Comparison of ENCODE assay signal across 10 cellular contexts in genomic region chr19:35007427-35007826, GRCh38. TPM values are rescaled to one million over a fixed set of nuclear protein-coding genes. Genes with fewer than 3 reads are reported as not detected.
DNase-seq lines count a peak whose midpoint lies in the region; ATAC-seq, FAIRE-seq and TF ChIP-seq lines count a peak whose summit lies in the region.
"Not testable (repeated sequence)": the region's sequence is repeated elsewhere in the genome, so short reads cannot be mapped to it uniquely, and the experiment has no call there.
"Had no signal": no experiment of that assay in that cellular context is flagged by ENCODE, and none has a peak within 500 bp of the region (broad histone marks: within the 10 kb centered on the region; RNA-seq: fewer than 3 reads in every experiment).

No MANE protein-coding gene starts in this region.

- not testable (repeated sequence) for H4K20me1 ChIP-seq in PC-9 (ENCODE audit: insufficient read depth)
- peaks cover 46% of the 10 kb centered on the region for H4K20me1 ChIP-seq in HepG2 (ENCODE audit: insufficient read depth, low read length)

- not testable (repeated sequence) for H3K9ac ChIP-seq in HepG2 (ENCODE audit: insufficient read depth, low read depth, low read length)

- peaks cover 39% of the 10 kb centered on the region for H3F3A ChIP-seq in PC-9 (ENCODE audit: insufficient read depth, low read depth)

- peaks cover 75% of the 10 kb centered on the region for H3K36me3 Mint-ChIP-seq in CD4-positive, alpha-beta T cell (ENCODE audit: low read depth)
- peaks cover 14 to 27% of the 10 kb centered on the region in 2 donors for H3K36me3 Mint-ChIP-seq in activated T-cell treated with anti-CD3 and anti-CD28 coated beads, Interleukin-2, amount 50 U/mL, for 72 hours (ENCODE audit: insufficient read depth in 2 of 2)
- H3K36me3 Mint-ChIP-seq in central memory CD8-positive, alpha-beta T cell (ENCODE audit: insufficient read depth): peaks cover 31% of the 10 kb centered on the region

- not testable (repeated sequence) for H3K27me3 Mint-ChIP-seq in CD4-positive, alpha-beta T cell; activated T-cell treated with anti-CD3 and anti-CD28 coated beads, Interleukin-2, amount 50 U/mL, for 72 hours (ENCODE audit: low read depth); central memory CD8-positive, alpha-beta T cell

- not testable (repeated sequence) for H3K9me2 ChIP-seq in PC-9 (ENCODE audit: insufficient read depth)

- CTCF ChIA-PET in CD4-positive, alpha-beta T cell (lab: Charles Lee): interaction anchor here (0.8 to 1.5 kb wide), 2 partner anchors 34 to 37 kb away, joined by 3 read pairs; no protein-coding TSS in a partner anchor
- CTCF ChIA-PET in PC-9 (lab: Charles Lee); HepG2 (lab: Yijun Ruan, JAX; ENCODE audit: low intra/inter-chr PET ratio, low total read pairs): not testable (repeated sequence)

- H3K9me3 ChIP-seq in CD4-positive, alpha-beta T cell (ENCODE audit: control insufficient read depth, low read length); PC-9 (ENCODE audit: insufficient read depth, low read depth); HepG2 (ENCODE audit: low read length); neutrophil; stomach: not testable (repeated sequence)

- H3K27ac Mint-ChIP-seq in CD4-positive, alpha-beta T cell: peak overlapping the region; percentile 75
- peak overlapping the region; percentile 82 for H3K27ac Mint-ChIP-seq in activated T-cell treated with anti-CD3 and anti-CD28 coated beads, Interleukin-2, amount 50 U/mL, for 72 hours
- peak overlapping the region; percentile 82 for H3K27ac Mint-ChIP-seq in central memory CD8-positive, alpha-beta T cell (ENCODE audit: low read depth)

- FAIRE-seq in HepG2 (lab: Jason Lieb, UNC): not testable (repeated sequence)

- POLR2A ChIA-PET in CD4-positive, alpha-beta T cell (lab: Charles Lee): interaction anchor here (0.8 to 11.9 kb wide), 4 partner anchors 8 to 35 kb away, joined by 3 to 205 read pairs (median 4); partner anchors contain the start of gene GRAMD1A
- POLR2A ChIA-PET in PC-9 (lab: Charles Lee; ENCODE audit: unreplicated experiment): not testable (repeated sequence)
- POLR2A ChIA-PET in HepG2 (lab: Yijun Ruan, JAX): interaction anchor here (1.1 to 4.3 kb wide), 3 partner anchors 9 to 33 kb away, joined by 3 to 75 read pairs (median 10); no protein-coding TSS in a partner anchor

- not testable (repeated sequence) for H3K27me3 ChIP-seq in CD4-positive, alpha-beta T cell (ENCODE audit: control insufficient read depth, insufficient read depth, low read length); PC-9 (ENCODE audit: insufficient read depth, low read depth); HepG2 (ENCODE audit: control insufficient read depth in 1 of 2, insufficient read depth in 2 of 2, low read length in 2 of 2); neutrophil; stomach

- intact Hi-C loops in CD4-positive, alpha-beta T cell (cut with DNase I, micrococcal nuclease): loop anchor here in 1 of 2 experiments (10.0 kb wide), 1 partner anchor 333 kb away; the partner anchor contains the start of genes SCGB2B2 and ZNF302
- intact Hi-C loops in PC-9 (cut with micrococcal nuclease; ENCODE audit: unreplicated experiment); HepG2 (cut with micrococcal nuclease; ENCODE audit: unreplicated experiment); stomach (cut with DNase I; ENCODE audit: low total_unique reads): not testable (repeated sequence)

- not testable (repeated sequence) for ATAC-seq in CD4-positive, alpha-beta T cell (ENCODE audit: poor library complexity); activated T-cell treated with anti-CD3 and anti-CD28 coated beads, Interleukin-2, amount 50 U/mL, for 72 hours (replicated peaks in 1 of 2); central memory CD8-positive, alpha-beta T cell (replicated peaks; ENCODE audit: extremely low read depth, poor library complexity, severe bottlenecking); HepG2

- H3K4me1 ChIP-seq in PC-9 (replicated peaks; ENCODE audit: insufficient read depth) (peaks cover 44% of the 10 kb centered on the region), HepG2 (ENCODE audit: insufficient read depth, low read length) (peaks cover 56% of the 10 kb centered on the region), neutrophil (ENCODE audit: control insufficient read depth in 1 of 2, insufficient read depth in 1 of 2, low read depth in 1 of 2, low read length in 1 of 2) (peaks cover 78 to 87% of the 10 kb centered on the region in 2 experiments), stomach (peaks cover 49 to 84% (median 60%) of the 10 kb centered on the region in 4 donors)

- peaks cover 67% of the 10 kb centered on the region for H3K4me1 Mint-ChIP-seq in CD4-positive, alpha-beta T cell (ENCODE audit: low read depth)
- H3K4me1 Mint-ChIP-seq in activated T-cell treated with anti-CD3 and anti-CD28 coated beads, Interleukin-2, amount 50 U/mL, for 72 hours (ENCODE audit: low read depth): peaks cover 84% of the 10 kb centered on the region
- peaks cover 62% of the 10 kb centered on the region for H3K4me1 Mint-ChIP-seq in central memory CD8-positive, alpha-beta T cell

- H3K79me2 ChIP-seq in PC-9 (ENCODE audit: low read depth): peaks cover 17% of the 10 kb centered on the region
- peaks cover 35% of the 10 kb centered on the region for H3K79me2 ChIP-seq in HepG2 (ENCODE audit: insufficient read depth, low read length)

- not testable (repeated sequence) for TF ChIP-seq CTCF in CD4-positive, alpha-beta T cell (IDR thresholded peaks at IDR 0.05); PC-9 (conservative IDR thresholded peaks at IDR 0.05); HepG2 (CRISPR knock-in tag; IDR thresholded peaks at IDR 0.05); neutrophil (IDR thresholded peaks at IDR 0.05); stomach (IDR thresholded peaks at IDR 0.05)

- in situ Hi-C loops in HepG2 (cut with HindIII; ENCODE audit: extremely low pct_ligation_motif_present, low pct_unique_long_range_greater_than_20kb): not testable (repeated sequence)

- not testable (repeated sequence) for H3K9me3 Mint-ChIP-seq in CD4-positive, alpha-beta T cell; activated T-cell treated with anti-CD3 and anti-CD28 coated beads, Interleukin-2, amount 50 U/mL, for 72 hours; central memory CD8-positive, alpha-beta T cell

- not testable (repeated sequence) for TF ChIP-seq RAD21 in HepG2 (CRISPR knock-in tag; IDR thresholded peaks at IDR 0.05)

- DNase-seq in CD4-positive, alpha-beta T cell; PC-9; activated T-cell treated with anti-CD3 and anti-CD28 coated beads, Interleukin-2, amount 50 U/mL, for 72 hours; central memory CD8-positive, alpha-beta T cell (ENCODE audit: low spot score in 2 of 2); HepG2 (ENCODE audit: low spot score); stomach: not testable (repeated sequence)

- BruUV-seq in PC-9 (replicated peaks; lab: Mats Ljungman, UMichigan); HepG2 (replicated peaks; lab: Mats Ljungman, UMichigan): not testable (repeated sequence)

- not testable (repeated sequence) for TF ChIP-seq POLR2A in HepG2 (IDR thresholded peaks at IDR 0.05; ENCODE audit: insufficient read depth in 1 of 2, low read depth in 2 of 2, low read length in 2 of 2); stomach (IDR thresholded peaks at IDR 0.05)

- H3K4me2 ChIP-seq in PC-9: peak overlapping the region; percentile 51
- not testable (repeated sequence) for H3K4me2 ChIP-seq in HepG2 (ENCODE audit: low read depth, low read length)

- not testable (repeated sequence) for H3K36me3 ChIP-seq in PC-9 (ENCODE audit: low read depth)
- H3K36me3 ChIP-seq in HepG2 (replicated peaks in 1 of 2; ENCODE audit: control insufficient read depth in 1 of 2, insufficient read depth in 2 of 2, low read length in 2 of 2) (peaks cover 22 to 31% of the 10 kb centered on the region in 2 experiments), neutrophil (peaks cover 61% of the 10 kb centered on the region), stomach (peaks cover 17 to 59% (median 47%) of the 10 kb centered on the region in 4 donors)

- H2AFZ ChIP-seq in PC-9; HepG2 (ENCODE audit: low read length): not testable (repeated sequence)

- 95% methylated on average over 8 of the region's 8 CpGs for WGBS in HepG2 (ENCODE audit: low lambda C conversion rate)
- WGBS in stomach, 5 donors: 96 to 97% (median 97%) methylated on average over 8 of the region's 8 CpGs

- H3K4me3 ChIP-seq in PC-9; HepG2 (replicated peaks in 1 of 3; ENCODE audit: insufficient read depth in 1 of 3, low read depth in 2 of 3, low read length in 3 of 3); neutrophil (ENCODE audit: low read depth in 1 of 2, low read length in 1 of 2); stomach: not testable (repeated sequence)

- not testable (repeated sequence) for TF ChIP-seq EP300 in HepG2 (IDR thresholded peaks at IDR 0.05; ENCODE audit: low read depth in 2 of 2, low read length in 2 of 2); HepG2 (CRISPR knock-in tag; IDR thresholded peaks at IDR 0.05; ENCODE audit: borderline replicate concordance); stomach (IDR thresholded peaks at IDR 0.05)

- not testable (repeated sequence) for H3K27ac ChIP-seq in CD4-positive, alpha-beta T cell (ENCODE audit: low read depth, low read length); HepG2 (ENCODE audit: extremely low read length, insufficient read depth, low read length)
- H3K27ac ChIP-seq in PC-9 (peak overlapping the region; percentile 51), neutrophil (peak overlapping the region; percentile 6), stomach (peak overlapping the region in 4 of 5 donors; percentile 33 to 99 (median 71))

- H3K4me3 Mint-ChIP-seq in CD4-positive, alpha-beta T cell; activated T-cell treated with anti-CD3 and anti-CD28 coated beads, Interleukin-2, amount 50 U/mL, for 72 hours; central memory CD8-positive, alpha-beta T cell: not testable (repeated sequence)

RNA-seq across cellular contexts. Expression of gene GRAMD1A, which starts 7.3 kb away (rescaled TPM):
- 100 to 1,000 TPM; 221 to 229 TPM for total RNA-seq in CD4-positive, alpha-beta T cell
- total RNA-seq in PC-9 (2021) (62.7 and 105 TPM in 2 replicates), HepG2 (2016; rRNA removed; fragmentation: Illumina TruSeq; extraction: Trizol) (8.0 and 14.7 TPM in 2 replicates), stomach (10 to 100 TPM; 39.7 to 74.1 (median 48.1) TPM)
- 100 to 1,000 TPM; 233 to 236 TPM for total RNA-seq in activated T-cell treated with anti-CD3 and anti-CD28 coated beads, Interleukin-2, amount 50 U/mL, for 72 hours
- total RNA-seq in HepG2 (2016; cell fraction: cytosol; rRNA removed; fragmentation: Illumina TruSeq; extraction: Trizol; ENCODE audit: low read depth): 23.3 and 25.4 TPM in 2 replicates
- 7.2 and 15.9 TPM in 2 replicates for total RNA-seq in HepG2 (2016; cell fraction: insoluble cytoplasmic fraction; rRNA removed; fragmentation: Illumina TruSeq; extraction: Trizol)
- 26.9 and 28.0 TPM in 2 replicates for total RNA-seq in HepG2 (2016; cell fraction: membrane; rRNA removed; fragmentation: Illumina TruSeq; extraction: Trizol)
- total RNA-seq in HepG2 (2016; cell fraction: nucleus; rRNA removed; fragmentation: Illumina TruSeq; extraction: Trizol): 17.9 and 19.7 TPM in 2 replicates
- polyA plus RNA-seq in HepG2 (2011; rRNA removed) (171 and 181 TPM in 2 replicates), stomach (10 to 100 TPM; 29.8 to 52.2 (median 34.4) TPM)
- polyA plus RNA-seq in HepG2 (2011; cell fraction: cytosol; rRNA removed): 68.5 and 120 TPM in 2 replicates
- 669 and 1,022 TPM in 2 replicates for polyA plus RNA-seq in HepG2 (2011; cell fraction: nucleus; rRNA removed)
- polyA plus RNA-seq in HepG2 (2012): 68.6 and 85.6 TPM in 2 replicates
- polyA plus RNA-seq in HepG2 (2016; cell fraction: cytosol; fragmentation: Illumina TruSeq; extraction: Trizol; ENCODE audit: low read depth): 47.6 and 52.1 TPM in 2 replicates
- 11.6 and 19.2 TPM in 2 replicates for polyA plus RNA-seq in HepG2 (2016; cell fraction: insoluble cytoplasmic fraction; fragmentation: Illumina TruSeq; extraction: Trizol; ENCODE audit: low read depth)
- polyA plus RNA-seq in HepG2 (2016; cell fraction: membrane; fragmentation: Illumina TruSeq; extraction: Trizol; ENCODE audit: low read depth): 43.5 and 50.9 TPM in 2 replicates
- polyA plus RNA-seq in HepG2 (2016; cell fraction: nucleus; fragmentation: Illumina TruSeq; extraction: Trizol; ENCODE audit: insufficient read depth, low read depth): 55.7 and 69.0 TPM in 2 replicates
- 32.3 and 120 TPM in 2 replicates for polyA minus RNA-seq in HepG2 (2011; rRNA and poly(A)+ RNA removed; ENCODE audit: low replicate concordance)
- 59.4 and 66.8 TPM in 2 replicates for polyA minus RNA-seq in HepG2 (2011; cell fraction: cytosol; rRNA and poly(A)+ RNA removed)
- polyA minus RNA-seq in HepG2 (2011; cell fraction: nucleus; rRNA and poly(A)+ RNA removed): 94.2 and 105 TPM in 2 replicates

RNA-seq across cellular contexts. Expression of gene SCN1B, which starts 22.8 kb away (rescaled TPM):
- total RNA-seq in CD4-positive, alpha-beta T cell: 1 to 10 TPM; 1.4 to 2.3 TPM
- total RNA-seq in PC-9 (2021) (2.4 and 3.0 TPM in 2 replicates), HepG2 (2016; rRNA removed; fragmentation: Illumina TruSeq; extraction: Trizol) (1.5 and 2.7 TPM in 2 replicates), stomach (10 to 100 TPM in 1 of 5 donors, 1 to 10 TPM in 3, not detected in 1; 1.3 to 36.6 (median 3.5) TPM)
- 1 to 10 TPM; 2.7 to 4.7 TPM for total RNA-seq in activated T-cell treated with anti-CD3 and anti-CD28 coated beads, Interleukin-2, amount 50 U/mL, for 72 hours
- total RNA-seq in HepG2 (2016; cell fraction: cytosol; rRNA removed; fragmentation: Illumina TruSeq; extraction: Trizol; ENCODE audit: low read depth): 4.5 and 6.0 TPM in 2 replicates
- 1.1 and 2.5 TPM in 2 replicates for total RNA-seq in HepG2 (2016; cell fraction: insoluble cytoplasmic fraction; rRNA removed; fragmentation: Illumina TruSeq; extraction: Trizol)
- total RNA-seq in HepG2 (2016; cell fraction: membrane; rRNA removed; fragmentation: Illumina TruSeq; extraction: Trizol): 6.4 and 8.1 TPM in 2 replicates
- 1.5 and 2.0 TPM in 2 replicates for total RNA-seq in HepG2 (2016; cell fraction: nucleus; rRNA removed; fragmentation: Illumina TruSeq; extraction: Trizol)
- polyA plus RNA-seq in HepG2 (2011; rRNA removed) (20.1 and 24.5 TPM in 2 replicates), stomach (1 to 10 TPM; 3.7 to 8.6 (median 6.1) TPM)
- 14.0 and 14.1 TPM in 2 replicates for polyA plus RNA-seq in HepG2 (2011; cell fraction: cytosol; rRNA removed)
- 42.7 and 48.8 TPM in 2 replicates for polyA plus RNA-seq in HepG2 (2011; cell fraction: nucleus; rRNA removed)
- polyA plus RNA-seq in HepG2 (2012): 5.5 and 5.6 TPM in 2 replicates
- 8.2 and 8.5 TPM in 2 replicates for polyA plus RNA-seq in HepG2 (2016; cell fraction: cytosol; fragmentation: Illumina TruSeq; extraction: Trizol; ENCODE audit: low read depth)
- 1.9 and 2.0 TPM in 2 replicates for polyA plus RNA-seq in HepG2 (2016; cell fraction: insoluble cytoplasmic fraction; fragmentation: Illumina TruSeq; extraction: Trizol; ENCODE audit: low read depth)
- 8.0 and 8.2 TPM in 2 replicates for polyA plus RNA-seq in HepG2 (2016; cell fraction: membrane; fragmentation: Illumina TruSeq; extraction: Trizol; ENCODE audit: low read depth)
- polyA plus RNA-seq in HepG2 (2016; cell fraction: nucleus; fragmentation: Illumina TruSeq; extraction: Trizol; ENCODE audit: insufficient read depth, low read depth): 6.6 and 6.8 TPM in 2 replicates
- 0.89 and 10.7 TPM in 2 replicates for polyA minus RNA-seq in HepG2 (2011; rRNA and poly(A)+ RNA removed; ENCODE audit: low replicate concordance)
- 4.2 TPM in 2 replicates for polyA minus RNA-seq in HepG2 (2011; cell fraction: cytosol; rRNA and poly(A)+ RNA removed)
- 10.8 and 11.2 TPM in 2 replicates for polyA minus RNA-seq in HepG2 (2011; cell fraction: nucleus; rRNA and poly(A)+ RNA removed)

RNA-seq across cellular contexts. Expression of gene HPN, which starts 34.1 kb away (rescaled TPM):
- not detected for total RNA-seq in CD4-positive, alpha-beta T cell
- total RNA-seq in PC-9 (2021) (12.3 and 19.2 TPM in 2 replicates), HepG2 (2016; rRNA removed; fragmentation: Illumina TruSeq; extraction: Trizol) (23.9 and 46.7 TPM in 2 replicates), stomach (10 to 100 TPM in 4 of 5 donors, not detected in 1; 14.7 to 45.2 (median 21.9) TPM)
- total RNA-seq in activated T-cell treated with anti-CD3 and anti-CD28 coated beads, Interleukin-2, amount 50 U/mL, for 72 hours: under 1 TPM; 0.19 to 0.30 TPM
- total RNA-seq in HepG2 (2016; cell fraction: cytosol; rRNA removed; fragmentation: Illumina TruSeq; extraction: Trizol; ENCODE audit: low read depth): 42.7 and 50.6 TPM in 2 replicates
- total RNA-seq in HepG2 (2016; cell fraction: insoluble cytoplasmic fraction; rRNA removed; fragmentation: Illumina TruSeq; extraction: Trizol): 21.2 and 50.0 TPM in 2 replicates
- 54.3 and 66.8 TPM in 2 replicates for total RNA-seq in HepG2 (2016; cell fraction: membrane; rRNA removed; fragmentation: Illumina TruSeq; extraction: Trizol)
- 45.3 and 57.3 TPM in 2 replicates for total RNA-seq in HepG2 (2016; cell fraction: nucleus; rRNA removed; fragmentation: Illumina TruSeq; extraction: Trizol)
- polyA plus RNA-seq in HepG2 (2011; rRNA removed) (261 and 364 TPM in 2 replicates), stomach (10 to 100 TPM; 19.2 to 39.4 (median 33.7) TPM)
- polyA plus RNA-seq in HepG2 (2011; cell fraction: cytosol; rRNA removed): 287 and 379 TPM in 2 replicates
- 902 and 1,132 TPM in 2 replicates for polyA plus RNA-seq in HepG2 (2011; cell fraction: nucleus; rRNA removed)
- polyA plus RNA-seq in HepG2 (2012): 157 and 225 TPM in 2 replicates
- polyA plus RNA-seq in HepG2 (2016; cell fraction: cytosol; fragmentation: Illumina TruSeq; extraction: Trizol; ENCODE audit: low read depth): 63.0 and 76.1 TPM in 2 replicates
- 32.2 and 40.3 TPM in 2 replicates for polyA plus RNA-seq in HepG2 (2016; cell fraction: insoluble cytoplasmic fraction; fragmentation: Illumina TruSeq; extraction: Trizol; ENCODE audit: low read depth)
- polyA plus RNA-seq in HepG2 (2016; cell fraction: membrane; fragmentation: Illumina TruSeq; extraction: Trizol; ENCODE audit: low read depth): 76.4 and 86.0 TPM in 2 replicates
- polyA plus RNA-seq in HepG2 (2016; cell fraction: nucleus; fragmentation: Illumina TruSeq; extraction: Trizol; ENCODE audit: insufficient read depth, low read depth): 121 and 129 TPM in 2 replicates
- polyA minus RNA-seq in HepG2 (2011; rRNA and poly(A)+ RNA removed; ENCODE audit: low replicate concordance): 189 TPM in 1 of 2 replicates, not detected in the other
- polyA minus RNA-seq in HepG2 (2011; cell fraction: cytosol; rRNA and poly(A)+ RNA removed): 86.7 and 119 TPM in 2 replicates
- polyA minus RNA-seq in HepG2 (2011; cell fraction: nucleus; rRNA and poly(A)+ RNA removed): 78.7 and 86.0 TPM in 2 replicates
- total RNA-seq: CD4-positive, CD25-positive, alpha-beta regulatory T cell; GM23248; IMR-90 had no signal
- polyA plus RNA-seq: GM23248, IMR-90 had no signal

RNA-seq across cellular contexts. Expression of gene ZNF792, which starts 43.4 kb away (rescaled TPM):
- 1 to 10 TPM; 6.8 to 8.9 TPM for total RNA-seq in CD4-positive, alpha-beta T cell
- total RNA-seq in PC-9 (2021): 3.5 and 4.1 TPM in 2 replicates
- 1 to 10 TPM; 8.3 to 9.1 TPM for total RNA-seq in activated T-cell treated with anti-CD3 and anti-CD28 coated beads, Interleukin-2, amount 50 U/mL, for 72 hours
- total RNA-seq in HepG2 (2016; rRNA removed; fragmentation: Illumina TruSeq; extraction: Trizol): 5.5 and 6.3 TPM in 2 replicates
- 0.61 and 0.88 TPM in 2 replicates for total RNA-seq in HepG2 (2016; cell fraction: cytosol; rRNA removed; fragmentation: Illumina TruSeq; extraction: Trizol; ENCODE audit: low read depth)
- 4.8 and 6.5 TPM in 2 replicates for total RNA-seq in HepG2 (2016; cell fraction: insoluble cytoplasmic fraction; rRNA removed; fragmentation: Illumina TruSeq; extraction: Trizol)
- 3.4 TPM in 2 replicates for total RNA-seq in HepG2 (2016; cell fraction: membrane; rRNA removed; fragmentation: Illumina TruSeq; extraction: Trizol)
- total RNA-seq in HepG2 (2016; cell fraction: nucleus; rRNA removed; fragmentation: Illumina TruSeq; extraction: Trizol): 4.8 and 6.0 TPM in 2 replicates
- 9.1 and 11.5 TPM in 2 replicates for polyA plus RNA-seq in HepG2 (2011; rRNA removed)
- 6.9 and 7.9 TPM in 2 replicates for polyA plus RNA-seq in HepG2 (2011; cell fraction: cytosol; rRNA removed)
- polyA plus RNA-seq in HepG2 (2011; cell fraction: nucleus; rRNA removed): 8.8 and 9.8 TPM in 2 replicates
- 4.4 and 4.5 TPM in 2 replicates for polyA plus RNA-seq in HepG2 (2012)
- polyA plus RNA-seq in HepG2 (2016; cell fraction: cytosol; fragmentation: Illumina TruSeq; extraction: Trizol; ENCODE audit: low read depth): 0.40 and 0.45 TPM in 2 replicates
- 2.9 and 3.3 TPM in 2 replicates for polyA plus RNA-seq in HepG2 (2016; cell fraction: insoluble cytoplasmic fraction; fragmentation: Illumina TruSeq; extraction: Trizol; ENCODE audit: low read depth)
- 1.0 and 1.2 TPM in 2 replicates for polyA plus RNA-seq in HepG2 (2016; cell fraction: membrane; fragmentation: Illumina TruSeq; extraction: Trizol; ENCODE audit: low read depth)
- 3.7 and 4.6 TPM in 2 replicates for polyA plus RNA-seq in HepG2 (2016; cell fraction: nucleus; fragmentation: Illumina TruSeq; extraction: Trizol; ENCODE audit: insufficient read depth, low read depth)
- polyA minus RNA-seq in HepG2 (2011; rRNA and poly(A)+ RNA removed; ENCODE audit: low replicate concordance): 5.1 and 35.3 TPM in 2 replicates
- 17.0 and 18.6 TPM in 2 replicates for polyA minus RNA-seq in HepG2 (2011; cell fraction: cytosol; rRNA and poly(A)+ RNA removed)
- polyA minus RNA-seq in HepG2 (2011; cell fraction: nucleus; rRNA and poly(A)+ RNA removed): 31.9 and 39.7 TPM in 2 replicates
- total RNA-seq in stomach: 10 to 100 TPM in 2 of 5 donors, 1 to 10 TPM in 2, under 1 TPM in 1; 0.87 to 14.3 (median 8.4) TPM
- 1 to 10 TPM in 1 of 3 donors, under 1 TPM in 2; 0.78 to 1.4 (median 0.87) TPM for polyA plus RNA-seq in stomach
